Comparison of ENCODE assay signal across 24 cellular contexts in the genomic region with DNA sequence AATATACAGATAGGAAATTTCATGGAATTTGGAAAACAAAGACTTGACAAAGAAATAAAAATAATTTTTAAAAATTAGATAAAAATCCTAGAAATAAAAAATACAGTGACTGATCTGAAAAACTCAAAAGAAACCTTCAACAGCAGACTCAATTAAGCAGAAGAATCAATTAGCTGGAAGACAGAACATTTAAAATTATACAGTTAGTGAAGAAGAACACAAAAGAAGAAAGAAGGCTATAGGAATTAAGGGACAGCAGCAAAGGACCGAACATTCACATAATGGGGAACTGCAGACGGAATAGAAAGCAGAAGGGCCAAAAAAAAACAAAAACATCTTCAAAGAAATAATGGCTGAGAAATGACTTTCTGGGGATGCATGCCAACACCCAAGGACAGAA.
"Had no signal": no experiment of that assay in that cellular context is flagged by ENCODE, and none has a peak within 500 bp of the region (broad histone marks: within the 10 kb centered on the region; RNA-seq: fewer than 3 reads in every experiment).

No MANE protein-coding gene starts in this region.

- H2AFZ ChIP-seq: hepatocyte had no signal

- H3K4me2 ChIP-seq: hepatocyte had no signal

- H3K4me3 ChIP-seq: coronary artery, dorsolateral prefrontal cortex, esophagus squamous epithelium, gastrocnemius medialis, heart right ventricle, hepatocyte, left lung, lower lobe of right lung, mucosa of descending colon had no signal

- H3K27me3 ChIP-seq: dorsolateral prefrontal cortex, esophagus squamous epithelium, gastrocnemius medialis, heart right ventricle, hepatocyte, left lung had no signal

- DNase-seq: dermis blood vessel endothelial cell; dorsolateral prefrontal cortex; effector CD4-positive, alpha-beta T cell; effector memory CD4-positive, alpha-beta T cell; erythroblast; esophagus squamous epithelium; foreskin fibroblast; foreskin melanocyte; gastrocnemius medialis; glutamatergic neuron; head of caudate nucleus; heart right ventricle; left cardiac atrium; left lung; left ventricle myocardium superior; lower lobe of right lung; mesenchymal stem cell; mucosa of descending colon; naive B cell had no signal

- H3K27ac ChIP-seq: coronary artery, dorsolateral prefrontal cortex, epithelial cell of prostate, esophagus squamous epithelium, gastrocnemius medialis, heart right ventricle, hepatocyte, left lung, lower lobe of right lung had no signal

- H3K79me2 ChIP-seq: hepatocyte had no signal

- H3K36me3 ChIP-seq: esophagus squamous epithelium, gastrocnemius medialis, heart right ventricle, left lung, lower lobe of right lung had no signal

- FAIRE-seq: endometrium, keratinocyte had no signal

- H3K4me1 ChIP-seq: esophagus squamous epithelium, gastrocnemius medialis, heart right ventricle, left lung, lower lobe of right lung had no signal

- ATAC-seq: gastrocnemius medialis, heart right ventricle, left cardiac atrium, left lung, left ventricle myocardium superior, lower lobe of right lung, mucosa of descending colon had no signal
